In the genomic region with DNA sequence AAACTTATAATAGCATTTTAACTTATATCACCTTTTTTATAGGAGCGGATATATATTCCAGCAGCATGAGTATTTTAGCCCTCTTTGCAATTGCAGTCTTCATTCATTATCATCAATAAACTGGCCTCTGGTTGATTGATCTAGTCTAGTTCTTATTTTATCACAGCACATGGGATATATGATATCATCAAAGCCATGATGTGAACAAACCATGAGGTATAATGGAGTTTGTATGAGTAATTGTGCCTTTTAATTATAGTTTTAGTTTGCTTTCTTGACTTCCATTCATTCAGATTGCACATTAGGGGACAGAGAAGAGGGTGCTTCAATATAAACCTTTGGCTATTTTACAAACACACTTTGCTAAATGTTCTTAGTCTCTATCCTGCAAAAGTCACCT, we compare ENCODE assay signal across 19 cellular contexts. TPM values are rescaled to one million over a fixed set of nuclear protein-coding genes. Genes with fewer than 3 reads are reported as not detected.
DNase-seq lines count a peak whose midpoint lies in the region; ATAC-seq and TF ChIP-seq lines count a peak whose summit lies in the region.
"Had no signal": no experiment of that assay in that cellular context is flagged by ENCODE, and none has a peak within 500 bp of the region (broad histone marks: within the 10 kb centered on the region; RNA-seq: fewer than 3 reads in every experiment).

No MANE protein-coding gene starts in this region.

- no peaks in the 10 kb centered on the region for H3K27me3 ChIP-seq in CD4-positive, alpha-beta T cell (ENCODE audit: control insufficient read depth, insufficient read depth, low read length)
- H3K27me3 ChIP-seq in Karpas-422 (ENCODE audit: low read length) (no peaks in the 10 kb centered on the region), hepatocyte (no peaks in the 10 kb centered on the region)
- H3K27me3 ChIP-seq: SJCRH30 had no signal

- no peak for ATAC-seq in CD4-positive, alpha-beta T cell (ENCODE audit: poor library complexity)
- no peak for ATAC-seq in HG02973 (IDR thresholded peaks at IDR 0.05; ENCODE audit: unreplicated experiment)
- ATAC-seq: A549, PC-3 had no signal

- TF ChIP-seq CTCF in CD4-positive, alpha-beta T cell (IDR thresholded peaks at IDR 0.05) = no peak
- TF ChIP-seq CTCF in hepatocyte (IDR thresholded peaks at IDR 0.05; ENCODE audit: poor library complexity) = no peak

- H3K9me2 ChIP-seq in Karpas-422 (replicated peaks; ENCODE audit: insufficient read depth, low read length) = no peaks in the 10 kb centered on the region
- no peaks in the 10 kb centered on the region for H3K9me2 ChIP-seq in hepatocyte (replicated peaks; ENCODE audit: insufficient read depth)

- H3K4me1 ChIP-seq in Karpas-422 (ENCODE audit: low read length) (peaks cover 33% of the 10 kb centered on the region), hepatocyte (ENCODE audit: insufficient read depth) (peaks cover 23% of the 10 kb centered on the region)

- H3K9me3 ChIP-seq in CD4-positive, alpha-beta T cell (ENCODE audit: control insufficient read depth, low read length) = no peaks in the 10 kb centered on the region
- H3K9me3 ChIP-seq in Karpas-422 (ENCODE audit: low read length) = no peaks in the 10 kb centered on the region
- H3K9me3 ChIP-seq in hepatocyte (ENCODE audit: low read depth) = no peaks in the 10 kb centered on the region
- H3K9me3 ChIP-seq: A549, HAP-1, SJCRH30 had no signal

- no peak overlapping the region for H2AFZ ChIP-seq in Karpas-422 (ENCODE audit: low read length)
- H2AFZ ChIP-seq in hepatocyte = no peak overlapping the region

- POLR2A ChIA-PET in CD4-positive, alpha-beta T cell (lab: Charles Lee) = no interaction called here
- POLR2A ChIA-PET in activated CD4-positive, alpha-beta T cell treated with anti-CD3 and anti-CD28 coated beads, Interleukin-2, amount 10 ng/mL, durations not matched to agents 7 days and 5 days (lab: Charles Lee) = no interaction called here

- H4K20me1 ChIP-seq in Karpas-422 (ENCODE audit: insufficient read depth, low read depth, low read length) = peaks cover 5% of the 10 kb centered on the region; the same call in 1 of the 2 replicates
- peaks cover 8% of the 10 kb centered on the region for H4K20me1 ChIP-seq in hepatocyte (ENCODE audit: insufficient read depth, poor library complexity, severe bottlenecking)

- peaks cover 43% of the 10 kb centered on the region for H3K4me1 Mint-ChIP-seq in activated T-cell treated with anti-CD3 and anti-CD28 coated beads, Interleukin-2, amount 50 U/mL, for 24 hours (ENCODE audit: low read depth)
- H3K4me1 Mint-ChIP-seq in CD4-positive, alpha-beta T cell (ENCODE audit: low read depth) = peaks cover 52% of the 10 kb centered on the region
- peaks cover 47% of the 10 kb centered on the region for H3K4me1 Mint-ChIP-seq in activated CD4-positive, alpha-beta T cell treated with anti-CD3 and anti-CD28 coated beads, Interleukin-2, amount 10 ng/mL, durations not matched to agents 7 days and 5 days

- H3K9me3 Mint-ChIP-seq in activated T-cell treated with anti-CD3 and anti-CD28 coated beads, Interleukin-2, amount 50 U/mL, for 24 hours = no peaks in the 10 kb centered on the region
- no peaks in the 10 kb centered on the region for H3K9me3 Mint-ChIP-seq in CD4-positive, alpha-beta T cell
- no peaks in the 10 kb centered on the region for H3K9me3 Mint-ChIP-seq in activated CD4-positive, alpha-beta T cell treated with anti-CD3 and anti-CD28 coated beads, Interleukin-2, amount 10 ng/mL, durations not matched to agents 7 days and 5 days
- H3K9me3 Mint-ChIP-seq: CD14-positive monocyte had no signal

- no peak overlapping the region for H3K27ac ChIP-seq in CD4-positive, alpha-beta T cell (ENCODE audit: low read depth, low read length)
- H3K27ac ChIP-seq in Karpas-422 (ENCODE audit: low read length) (no peak overlapping the region), hepatocyte (no peak overlapping the region)
- H3K27ac ChIP-seq: A549, SJCRH30 had no signal

- intact Hi-C loops in CD4-positive, alpha-beta T cell (cut with DNase I, micrococcal nuclease) = loop anchor here in 1 of 2 experiments (5.0 kb wide), 1 partner anchor 384 kb away; a partner anchor contains a TSS

- peak overlapping the region; percentile 87 for H3K27ac Mint-ChIP-seq in activated T-cell treated with anti-CD3 and anti-CD28 coated beads, Interleukin-2, amount 50 U/mL, for 24 hours
- H3K27ac Mint-ChIP-seq in CD4-positive, alpha-beta T cell = peak overlapping the region; percentile 95
- no peak overlapping the region for H3K27ac Mint-ChIP-seq in activated CD4-positive, alpha-beta T cell treated with anti-CD3 and anti-CD28 coated beads, Interleukin-2, amount 10 ng/mL, durations not matched to agents 7 days and 5 days

- peak overlapping the region; percentile 86 for H3K4me2 ChIP-seq in Karpas-422 (ENCODE audit: low read depth, low read length, poor library complexity, severe bottlenecking)
- H3K4me2 ChIP-seq in hepatocyte = peak overlapping the region; percentile 77

- no peak for DNase-seq in activated T-cell treated with anti-CD3 and anti-CD28 coated beads, Interleukin-2, amount 50 U/mL, for 24 hours
- no peak for DNase-seq in activated T-cell treated with anti-CD3 and anti-CD28 coated beads, Interleukin-2, amount 50 U/mL, for 48 hours
- no peak for DNase-seq in CD4-positive, alpha-beta T cell
- DNase-seq in Karpas-422 (no peak), hepatocyte (ENCODE audit: low spot score) (no peak), AG20443 (ENCODE audit: low spot score) (no peak)
- no peak for DNase-seq in activated CD4-positive, alpha-beta T cell treated with anti-CD3 and anti-CD28 coated beads, Interleukin-2, amount 10 ng/mL, durations not matched to agents 7 days and 5 days
- DNase-seq: DMS53, NCI-H1436, NCI-H2029, NCI-H2171, NCI-H446, NCI-H69, PC-3, SJCRH30 had no signal

- peak overlapping the region; percentile 65 for H3K4me3 Mint-ChIP-seq in activated T-cell treated with anti-CD3 and anti-CD28 coated beads, Interleukin-2, amount 50 U/mL, for 24 hours
- no peak overlapping the region for H3K4me3 Mint-ChIP-seq in CD4-positive, alpha-beta T cell
- no peak overlapping the region for H3K4me3 Mint-ChIP-seq in activated CD4-positive, alpha-beta T cell treated with anti-CD3 and anti-CD28 coated beads, Interleukin-2, amount 10 ng/mL, durations not matched to agents 7 days and 5 days
- H3K4me3 Mint-ChIP-seq: CD14-positive monocyte had no signal

- H3K9ac ChIP-seq in Karpas-422 (ENCODE audit: low read length) = no peak overlapping the region

- H3K27me3 Mint-ChIP-seq in activated T-cell treated with anti-CD3 and anti-CD28 coated beads, Interleukin-2, amount 50 U/mL, for 24 hours = no peaks in the 10 kb centered on the region
- no peaks in the 10 kb centered on the region for H3K27me3 Mint-ChIP-seq in CD4-positive, alpha-beta T cell
- no peaks in the 10 kb centered on the region for H3K27me3 Mint-ChIP-seq in activated CD4-positive, alpha-beta T cell treated with anti-CD3 and anti-CD28 coated beads, Interleukin-2, amount 10 ng/mL, durations not matched to agents 7 days and 5 days

- H3K79me2 ChIP-seq in Karpas-422 (ENCODE audit: low read length) = peaks cover 88% of the 10 kb centered on the region
- H3K79me2 ChIP-seq in hepatocyte = peaks cover 70% of the 10 kb centered on the region

- WGBS in hepatocyte (ENCODE audit: low lambda C conversion rate, missing lambda C conversion rate) = 100% methylated on average over 1 of the region's 1 CpG

- H3K4me3 ChIP-seq in Karpas-422 (ENCODE audit: low read length) (no peak overlapping the region), hepatocyte (no peak overlapping the region)
- H3K4me3 ChIP-seq: A549, HAP-1, SJCRH30 had no signal

- H3K36me3 Mint-ChIP-seq in activated T-cell treated with anti-CD3 and anti-CD28 coated beads, Interleukin-2, amount 50 U/mL, for 24 hours (ENCODE audit: low read depth) = peaks cover 85% of the 10 kb centered on the region
- H3K36me3 Mint-ChIP-seq in CD4-positive, alpha-beta T cell (ENCODE audit: low read depth) = peaks cover 51% of the 10 kb centered on the region
- peaks cover 36% of the 10 kb centered on the region for H3K36me3 Mint-ChIP-seq in activated CD4-positive, alpha-beta T cell treated with anti-CD3 and anti-CD28 coated beads, Interleukin-2, amount 10 ng/mL, durations not matched to agents 7 days and 5 days (ENCODE audit: low read depth)

- H3K36me3 ChIP-seq in Karpas-422 (ENCODE audit: insufficient read depth, low read length) (peaks cover 33% of the 10 kb centered on the region; the same call in 1 of the 2 replicates), hepatocyte (replicated peaks; ENCODE audit: insufficient read depth, low read depth) (no peaks in the 10 kb centered on the region)

- CTCF ChIA-PET in CD4-positive, alpha-beta T cell (lab: Charles Lee) = no interaction called here
- CTCF ChIA-PET in activated CD4-positive, alpha-beta T cell treated with anti-CD3 and anti-CD28 coated beads, Interleukin-2, amount 10 ng/mL, durations not matched to agents 7 days and 5 days (lab: Charles Lee) = no interaction called here

RNA-seq across cellular contexts. Expression of gene UBR4, which starts 3.5 kb away (rescaled TPM):
- total RNA-seq in CD4-positive, alpha-beta T cell = 100 to 1,000 TPM; 116 to 125 TPM
- 135 and 201 TPM in 2 replicates for total RNA-seq in Karpas-422 (2014; rRNA removed; shearing (Covaris generic); ENCODE audit: low replicate concordance)
- 138 and 175 TPM in 2 replicates for total RNA-seq in hepatocyte
- polyA plus RNA-seq in hepatocyte = 140 and 166 TPM in 2 replicates
- total RNA-seq in activated CD4-positive, alpha-beta T cell treated with anti-CD3 and anti-CD28 coated beads, Interleukin-2, amount 10 ng/mL, durations not matched to agents 7 days and 5 days = 100 to 1,000 TPM; 116 to 125 TPM

RNA-seq across cellular contexts. Expression of gene EMC1, which starts 37.7 kb away (rescaled TPM):
- 10 to 100 TPM; 21.9 to 22.2 TPM for total RNA-seq in CD4-positive, alpha-beta T cell
- total RNA-seq in Karpas-422 (2014; rRNA removed; shearing (Covaris generic); ENCODE audit: low replicate concordance) = 18.1 and 22.8 TPM in 2 replicates
- total RNA-seq in hepatocyte = 33.0 and 35.8 TPM in 2 replicates
- 28.6 and 33.2 TPM in 2 replicates for polyA plus RNA-seq in hepatocyte
- 10 to 100 TPM; 36.4 to 37.0 TPM for total RNA-seq in activated CD4-positive, alpha-beta T cell treated with anti-CD3 and anti-CD28 coated beads, Interleukin-2, amount 10 ng/mL, durations not matched to agents 7 days and 5 days

RNA-seq across cellular contexts. Expression of gene MRTO4, which starts 38.0 kb away (rescaled TPM):
- 10 to 100 TPM; 10.2 to 12.0 TPM for total RNA-seq in CD4-positive, alpha-beta T cell
- 15.4 and 31.0 TPM in 2 replicates for total RNA-seq in Karpas-422 (2014; rRNA removed; shearing (Covaris generic); ENCODE audit: low replicate concordance)
- 19.7 and 20.8 TPM in 2 replicates for total RNA-seq in hepatocyte
- polyA plus RNA-seq in hepatocyte = 24.9 and 28.7 TPM in 2 replicates
- 10 to 100 TPM; 27.2 to 32.5 TPM for total RNA-seq in activated CD4-positive, alpha-beta T cell treated with anti-CD3 and anti-CD28 coated beads, Interleukin-2, amount 10 ng/mL, durations not matched to agents 7 days and 5 days
